2 cellular contexts compared by ENCODE assay signal in genomic region chr3:196688349-196688748, GRCh38.
TF ChIP-seq lines count a peak whose summit lies in the region.

No MANE protein-coding gene starts in this region.

TF ChIP-seq in SK-N-SH, 30 proteins besides CTCF, POLR2A, EP300 and RAD21 (continued from another document):
- TF ChIP-seq REST (IDR thresholded peaks at IDR 0.05; ENCODE audit: low read depth, low read length) (no peak), IRF3 (IDR thresholded peaks at IDR 0.05; ENCODE audit: low read depth, low read length) (no peak), MAX (IDR thresholded peaks at IDR 0.05; ENCODE audit: low read depth) (no peak), TAF1 (IDR thresholded peaks at IDR 0.05; ENCODE audit: borderline replicate concordance, low read depth, low read length) (no peak), RFX5 (IDR thresholded peaks at IDR 0.05; ENCODE audit: low read length) (no peak)

TF ChIP-seq in SK-N-SH treated with all-trans-retinoic acid at 6 μM for 48 hours, 23 proteins besides CTCF, POLR2A, EP300 and RAD21 (continued from another document):
- TF ChIP-seq CSRNP3 (CRISPR knock-in tag; IDR thresholded peaks at IDR 0.05), result no peak
